ENCODE assay signal across 8 cellular contexts in the genomic region with DNA sequence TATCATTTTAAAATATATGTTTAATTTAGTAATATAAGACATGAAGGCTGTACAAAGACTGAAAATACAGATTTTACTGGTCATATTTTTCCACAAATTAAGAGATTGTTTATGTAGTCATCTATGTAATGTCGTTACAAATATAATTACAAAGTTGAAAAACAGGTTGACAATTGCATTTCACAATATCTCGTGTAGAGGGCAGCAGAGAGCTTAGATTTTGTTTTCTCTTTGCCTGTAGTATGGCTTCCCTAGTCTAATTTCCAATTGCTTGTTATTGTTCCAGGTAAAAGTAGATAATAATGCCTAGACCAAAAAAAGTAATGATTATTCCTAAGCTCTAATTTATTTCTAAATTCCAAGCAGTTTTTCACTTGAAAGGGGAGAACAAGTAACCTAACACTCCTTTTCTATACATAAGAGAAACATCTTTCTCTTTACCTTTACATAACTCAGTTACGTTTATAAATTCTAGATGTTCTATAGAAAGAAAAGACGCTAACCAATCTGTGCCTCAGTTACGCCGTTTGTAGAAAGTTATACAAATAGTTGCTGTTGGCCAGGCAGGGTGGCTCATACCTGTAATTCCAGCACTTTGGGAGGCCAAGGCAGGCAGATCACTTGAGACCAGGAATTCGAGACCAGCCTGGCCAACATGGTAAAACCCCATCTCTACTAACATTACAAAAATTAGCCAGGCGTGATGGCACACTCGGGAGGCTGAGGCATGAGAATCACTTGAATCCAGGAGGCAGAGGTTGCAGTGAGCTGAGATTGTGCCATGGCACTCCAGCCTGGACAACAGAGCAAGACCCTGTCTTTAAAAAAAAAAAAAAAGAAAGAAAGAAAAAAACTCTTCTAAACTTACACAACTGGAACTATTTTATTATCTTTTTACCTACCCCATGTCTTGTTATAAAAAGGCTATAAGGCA. TPM values are rescaled to one million over a fixed set of nuclear protein-coding genes. Genes with fewer than 3 reads are reported as not detected.
DNase-seq lines count a peak whose midpoint lies in the region; ATAC-seq, FAIRE-seq and TF ChIP-seq lines count a peak whose summit lies in the region.

No MANE protein-coding gene starts in this region.

- no peak overlapping the region for H3K9ac ChIP-seq in OCI-LY1 (ENCODE audit: low read length)

- no peak for ATAC-seq in GM21526 (IDR thresholded peaks at IDR 0.05; ENCODE audit: low FRiP score, unreplicated experiment)
- no peak for ATAC-seq in HG03097 (IDR thresholded peaks at IDR 0.05; ENCODE audit: low FRiP score, unreplicated experiment)

- DNase-seq in COLO668 (lab: John Stamatoyannopoulos, UW; ENCODE audit: unreplicated experiment) (peak; percentile 21), GM20000 (ENCODE audit: low spot score) (peak; percentile 48), bronchial epithelial cell (ENCODE audit: low read depth) (peak; percentile 71), lung microvascular endothelial cell (ENCODE audit: low read depth in 2 of 2) (peak; percentile 64 to 76), cerebellar nuclear complex (lab: John Stamatoyannopoulos, UW) (no peak)

- H4K20me1 ChIP-seq in OCI-LY1 (ENCODE audit: insufficient read depth, low read length): no peaks in the 10 kb centered on the region

- TF ChIP-seq CTCF in GM20000 (IDR thresholded peaks at IDR 0.05; ENCODE audit: extremely low read depth, missing control alignments) (peak; percentile 57), OCI-LY1 (IDR thresholded peaks at IDR 0.05; ENCODE audit: low read length) (peak; percentile 51), bronchial epithelial cell (IDR thresholded peaks at IDR 0.05; ENCODE audit: insufficient read depth, low read length, severe bottlenecking) (peak; percentile 45)

- no peaks in the 10 kb centered on the region for H3K9me2 ChIP-seq in OCI-LY1 (ENCODE audit: low read depth, low read length)

- H3K27ac ChIP-seq in OCI-LY1 (ENCODE audit: low read depth, low read length, poor library complexity, severe bottlenecking): no peak overlapping the region

- H3F3A ChIP-seq in OCI-LY1 (ENCODE audit: insufficient read depth, low read length): peaks cover 4% of the 10 kb centered on the region

- H3K4me1 ChIP-seq in OCI-LY1 (ENCODE audit: insufficient read depth, low read length, severe bottlenecking): peaks cover 15% of the 10 kb centered on the region

- H3K27me3 ChIP-seq in OCI-LY1 (ENCODE audit: insufficient read depth, low read length): no peaks in the 10 kb centered on the region
- no peaks in the 10 kb centered on the region for H3K27me3 ChIP-seq in bronchial epithelial cell (ENCODE audit: control insufficient read depth, insufficient read depth, low read length)

- H3K36me3 ChIP-seq in OCI-LY1 (ENCODE audit: insufficient read depth, low read length) (0 out of 2 replicates have a peak, but pooled peaks cover 5% of the 10 kb centered on the region), bronchial epithelial cell (ENCODE audit: control insufficient read depth, insufficient read depth, low read length) (no peaks in the 10 kb centered on the region)

- H3K4me3 ChIP-seq in OCI-LY1 (ENCODE audit: low read depth, low read length, poor library complexity, severe bottlenecking) (no peak overlapping the region), bronchial epithelial cell (ENCODE audit: low read depth, low read length) (no peak overlapping the region)

- no peaks in the 10 kb centered on the region for H3K79me2 ChIP-seq in OCI-LY1 (ENCODE audit: insufficient read depth, low read length)

- H2AFZ ChIP-seq in OCI-LY1 (ENCODE audit: low read length): no peak overlapping the region

- no peaks in the 10 kb centered on the region for H3K9me3 ChIP-seq in OCI-LY1 (ENCODE audit: low read length)

- H3K4me2 ChIP-seq in OCI-LY1 (ENCODE audit: low read length): no peak overlapping the region

- no peak for FAIRE-seq in bronchial epithelial cell (lab: Jason Lieb, UNC)

RNA-seq across cellular contexts. Expression of a gene that starts 30.0 kb away (rescaled TPM):
- 45.8 and 118 TPM in 2 replicates for total RNA-seq in bronchial epithelial cell
- total RNA-seq in lung microvascular endothelial cell: 14.3 and 19.4 TPM in 2 replicates

RNA-seq across cellular contexts. Expression of a gene that starts 37.7 kb away (rescaled TPM):
- total RNA-seq in bronchial epithelial cell: 0.26 TPM in 2 replicates
- under 0.01 TPM in 1 of 2 replicates, not detected in the other for total RNA-seq in lung microvascular endothelial cell

RNA-seq across cellular contexts. Expression of a gene that starts 57.0 kb away (rescaled TPM):
- total RNA-seq in bronchial epithelial cell (0.79 and 4.4 TPM in 2 replicates), lung microvascular endothelial cell (not detected in 2 replicates)

Comparison
In these comparisons a context has a peak if more than half of its experiments do, and no peak if none do; other contexts are left out.
1. DNase-seq: peak in COLO668 (single experiment), GM20000 (single experiment), bronchial epithelial cell (single experiment) and lung microvascular endothelial cell (2 of 2); none in cerebellar nuclear complex (0 of 2).
2. Peak in every context shown above with its lines, with median percentiles within 50 percentile points of each other: CTCF ChIP-seq.